ENCODE assay signal across 8 cellular contexts in genomic region chr14:59126714-59127436, GRCh38.
A peak's percentile ranks its signal among the peaks of the same experiment; 100 is the strongest.
DNase-seq lines count a peak whose midpoint lies in the region; ATAC-seq and TF ChIP-seq lines count a peak whose summit lies in the region.

No MANE protein-coding gene starts in this region.

- peak; percentile 82 for ATAC-seq in HG03354 (IDR thresholded peaks at IDR 0.05; ENCODE audit: poor library complexity, severe bottlenecking, unreplicated experiment)
- ATAC-seq in activated naive CD4-positive, alpha-beta T cell treated with anti-CD3 and anti-CD28 coated beads, Interleukin-2, amount 50 U/mL, for 72 hours = peak; percentile 58 to 76
- peak; percentile 83 to 89 for ATAC-seq in left cardiac atrium

- no peaks in the 10 kb centered on the region for H3K9me3 Mint-ChIP-seq in activated naive CD4-positive, alpha-beta T cell treated with anti-CD3 and anti-CD28 coated beads, Interleukin-2, amount 50 U/mL, for 72 hours

- no peak overlapping the region for H3K27ac Mint-ChIP-seq in activated naive CD4-positive, alpha-beta T cell treated with anti-CD3 and anti-CD28 coated beads, Interleukin-2, amount 50 U/mL, for 72 hours

- DNase-seq in AML-193 (lab: John Stamatoyannopoulos, UW) (peak; percentile 63 to 74), NCI-H524 treated with DMSO at 0.1 percent for 48 hours (lab: John Stamatoyannopoulos, UW) (peak; percentile 35), left cardiac atrium (no peak), renal cortical epithelial cell (ENCODE audit: low read depth) (peak; percentile 68), ureter (ENCODE audit: low spot score) (no peak)
- DNase-seq in activated naive CD4-positive, alpha-beta T cell treated with anti-CD3 and anti-CD28 coated beads, Interleukin-2, amount 50 U/mL, for 72 hours (ENCODE audit: low spot score in 2 of 2) = peak in 1 of 2 donors; percentile 7

- intact Hi-C loops in left cardiac atrium (cut with DNase I) = loop anchor here (2.0 to 10.0 kb wide), 3 partner anchors 318 to 492 kb away; partner anchors contain the start of genes CCDC175 (in 1 of the 2) and DACT1 (in 1 of the 2)

- peak; percentile 53 for TF ChIP-seq CTCF in GM12874 (IDR thresholded peaks at IDR 0.05; ENCODE audit: insufficient read depth, low read depth, low read length)

- no peaks in the 10 kb centered on the region for H3K36me3 Mint-ChIP-seq in activated naive CD4-positive, alpha-beta T cell treated with anti-CD3 and anti-CD28 coated beads, Interleukin-2, amount 50 U/mL, for 72 hours

Comparison
In these comparisons a context has a peak if more than half of its experiments do, and no peak if none do; other contexts are left out.
1. DNase-seq: peak in AML-193 (2 of 2), NCI-H524 treated with DMSO at 0.1 percent for 48 hours (single experiment) and renal cortical epithelial cell (single experiment); none in left cardiac atrium (single experiment) and ureter (single experiment).
2. Peak in every context shown above with its lines, with median percentiles within 50 percentile points of each other: ATAC-seq.